In genomic region chr13:110108348-110109139, GRCh38 we compare ENCODE assay signal across 9 cellular contexts.
DNase-seq lines count a peak whose midpoint lies in the region; ATAC-seq, FAIRE-seq and TF ChIP-seq lines count a peak whose summit lies in the region.
"Had no signal": no experiment of that assay in that cellular context is flagged by ENCODE, and none has a peak within 500 bp of the region (broad histone marks: within the 10 kb centered on the region; RNA-seq: fewer than 3 reads in every experiment).

No MANE protein-coding gene starts in this region.

- H3K4me3 ChIP-seq in NB4 (ENCODE audit: low read depth, low read length), result no peak overlapping the region
- no peak overlapping the region for H3K4me3 ChIP-seq in ovary

- TF ChIP-seq POLR2A in NB4 (IDR thresholded peaks at IDR 0.05; ENCODE audit: extremely low read depth, insufficient read length), result no peak
- no peak for TF ChIP-seq POLR2A in ovary (IDR thresholded peaks at IDR 0.05)

- ATAC-seq in HG02763 (IDR thresholded peaks at IDR 0.05; ENCODE audit: unreplicated experiment), result no peak
- ATAC-seq in GM19035 (IDR thresholded peaks at IDR 0.05; ENCODE audit: unreplicated experiment), result no peak

- FAIRE-seq in frontal cortex (lab: Jason Lieb, UNC), result no peak
- FAIRE-seq: TTC549 had no signal

- no peak overlapping the region for H3K27ac ChIP-seq in ovary

- no peaks in the 10 kb centered on the region for H3K9me3 ChIP-seq in ovary

- WGBS in ovary, 3 donors, result 69 to 80% (median 75%) methylated on average over 6 of the region's 6 CpGs

- CTCF ChIA-PET in GM10248 (lab: Yijun Ruan, JAX), result no interaction called here

- TF ChIP-seq EP300 in ovary (IDR thresholded peaks at IDR 0.05), result no peak

- POLR2A ChIA-PET in GM10248 (lab: Yijun Ruan, JAX), result no interaction called here

- DNase-seq in GM10248 (ENCODE audit: extremely low spot score) (no peak), NB4 (ENCODE audit: low read depth) (peak; percentile 91), T1000 (lab: John Stamatoyannopoulos, UW) (peak; percentile 92), frontal cortex (ENCODE audit: low spot score in 2 of 2) (peak; percentile 60 to 77), ovary (peak; percentile 58 to 80 (median 66))
- no peak for DNase-seq in activated T-cell treated with anti-CD3 and anti-CD28 coated beads, Interleukin-2, amount 50 U/mL, for 48 hours

- TF ChIP-seq CTCF in GM10248 (IDR thresholded peaks at IDR 0.05; ENCODE audit: control extremely low read depth, extremely low read depth, low read depth, missing control alignments), result peak; percentile 35
- peak; percentile 73 for TF ChIP-seq CTCF in NB4 (IDR thresholded peaks at IDR 0.05; ENCODE audit: low read depth, low read length)
- peak; percentile 21 to 59 (median 44) for TF ChIP-seq CTCF in ovary (IDR thresholded peaks at IDR 0.05)

- intact Hi-C loops in ovary (cut with DNase I), result loop anchor here in 3 of 4 donors (5.0 to 10.0 kb wide), 5 partner anchors 234 to 1154 kb away; no protein-coding TSS in a partner anchor

- no peaks in the 10 kb centered on the region for H3K36me3 ChIP-seq in ovary

- no peaks in the 10 kb centered on the region for H3K4me1 ChIP-seq in ovary (ENCODE audit: insufficient read depth)

- H3K27me3 ChIP-seq in ovary, result no peaks in the 10 kb centered on the region

Comparison
In these comparisons a context has a peak if more than half of its experiments do, and no peak if none do; other contexts are left out.
1. DNase-seq: peak in NB4 (single experiment), T1000 (single experiment), frontal cortex (2 of 2) and ovary (5 of 5); none in GM10248 (single experiment) and activated T-cell treated with anti-CD3 and anti-CD28 coated beads, Interleukin-2, amount 50 U/mL, for 48 hours (0 of 2).
2. Peak in every context shown above with its lines, with median percentiles within 50 percentile points of each other: CTCF ChIP-seq.